Comparison of ENCODE assay signal across 2 cellular contexts in the genomic region with DNA sequence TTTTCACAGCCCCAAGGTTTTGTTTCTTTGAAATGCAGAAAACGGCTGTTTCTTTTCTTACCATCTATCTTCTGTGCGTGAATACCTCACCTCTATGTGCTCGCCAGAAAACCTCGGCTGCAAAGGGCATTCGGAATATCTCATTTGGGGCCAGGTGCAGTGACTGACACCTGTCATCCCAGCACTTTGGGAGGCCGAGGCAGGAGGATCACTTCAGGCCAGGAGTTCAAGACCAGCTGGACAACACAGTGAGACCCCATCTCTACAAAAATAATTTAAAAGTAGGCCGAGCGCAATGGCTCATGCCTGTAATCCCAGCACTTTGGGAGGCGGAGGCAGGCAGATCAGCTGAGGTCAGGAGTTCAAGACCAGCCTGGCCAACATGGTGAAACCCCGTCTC. TPM values are rescaled to one million over a fixed set of nuclear protein-coding genes. Genes with fewer than 3 reads are reported as not detected.
"Had no signal": no experiment of that assay in that cellular context is flagged by ENCODE, and none has a peak within 500 bp of the region (broad histone marks: within the 10 kb centered on the region; RNA-seq: fewer than 3 reads in every experiment).

No MANE protein-coding gene starts in this region.

RNA-seq across cellular contexts. Expression of gene GNG7, which starts 35.1 kb away (rescaled TPM):
- total RNA-seq: myocyte had no signal

RNA-seq across cellular contexts. Expression of gene DIRAS1, which starts 53.8 kb away (rescaled TPM):
- polyA plus RNA-seq: naive thymus-derived CD8-positive, alpha-beta T cell had no signal
